15 cellular contexts compared by ENCODE assay signal in the genomic region with DNA sequence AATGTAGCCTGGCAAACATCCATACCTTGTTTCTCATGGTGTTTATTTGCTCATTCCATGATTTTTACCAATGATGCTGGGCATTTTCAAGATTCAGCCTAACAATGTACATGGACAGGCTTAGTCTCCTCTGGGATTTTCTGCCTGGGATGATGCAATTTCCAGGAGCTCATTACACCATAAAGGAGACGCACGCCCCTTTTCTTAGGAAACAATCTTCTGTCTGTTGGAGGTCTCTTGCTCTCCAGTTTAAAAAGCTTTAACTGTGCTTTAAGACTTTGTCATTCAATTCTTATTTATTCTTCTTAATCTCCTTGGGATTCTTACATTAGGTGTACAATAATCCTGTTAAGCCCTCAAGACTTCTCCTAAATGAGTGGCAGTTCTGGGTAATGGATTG.
DNase-seq lines count a peak whose midpoint lies in the region; ATAC-seq and TF ChIP-seq lines count a peak whose summit lies in the region.
"Had no signal": no experiment of that assay in that cellular context is flagged by ENCODE, and none has a peak within 500 bp of the region (broad histone marks: within the 10 kb centered on the region; RNA-seq: fewer than 3 reads in every experiment).

No MANE protein-coding gene starts in this region.

- H4K20me1 ChIP-seq in IMR-90 (ENCODE audit: insufficient read depth, low read length): no peaks in the 10 kb centered on the region

- no peak overlapping the region for H2BK5ac ChIP-seq in IMR-90 (ENCODE audit: low read depth, low read length, poor library complexity, severe bottlenecking)

- no peak overlapping the region for H2AFZ ChIP-seq in IMR-90 (replicated peaks; ENCODE audit: low read length, poor library complexity)

- POLR2A ChIA-PET in IMR-90 (lab: Charles Lee; ENCODE audit: unreplicated experiment): no interaction called here

- peak overlapping the region; percentile 25; the same call in 1 of the 2 replicates for H3K4ac ChIP-seq in IMR-90 (ENCODE audit: low read depth, low read length)

- H4K8ac ChIP-seq in IMR-90 (ENCODE audit: low read depth in 2 of 2, low read length in 2 of 2): peak overlapping the region; percentile 40 to 50; a peak in 1 of 4 replicates

- H3K56ac ChIP-seq in IMR-90 (ENCODE audit: extremely low read depth, insufficient read depth, low read length): no peak overlapping the region

- no peaks in the 10 kb centered on the region for H3K9me3 Mint-ChIP-seq in neural crest cell
- H3K9me3 Mint-ChIP-seq: CD8-positive, alpha-beta T cell; T-cell had no signal

- no peak overlapping the region for H4K91ac ChIP-seq in IMR-90 (ENCODE audit: insufficient read depth, low read depth, low read length)

- no peaks in the 10 kb centered on the region for H3K79me1 ChIP-seq in IMR-90 (ENCODE audit: low read depth in 1 of 2, low read length in 2 of 2)

- peak overlapping the region; percentile 58 for H2BK120ac ChIP-seq in IMR-90 (ENCODE audit: low read depth, low read length)

- H3K23ac ChIP-seq in IMR-90 (ENCODE audit: low read depth, low read length): no peak overlapping the region

- no peak overlapping the region for H3K18ac ChIP-seq in IMR-90 (ENCODE audit: low read depth, low read length)

- peak overlapping the region; percentile 81 for H3K27ac Mint-ChIP-seq in neural crest cell (ENCODE audit: unreplicated experiment)
- H3K27ac Mint-ChIP-seq: activated CD4-positive, alpha-beta T cell treated with anti-CD3 and anti-CD28 coated beads for 36 hours; CD8-positive, alpha-beta T cell; T-cell had no signal

- H3K4me1 ChIP-seq in IMR-90 (ENCODE audit: control insufficient read depth, insufficient read depth, low read length): peaks cover 4% of the 10 kb centered on the region; the same call in 1 of the 2 replicates

- H3K36me3 ChIP-seq in IMR-90 (ENCODE audit: control insufficient read depth, insufficient read depth, low read length): no peaks in the 10 kb centered on the region
- H3K36me3 ChIP-seq: brain microvascular endothelial cell, thoracic aorta had no signal

- TF ChIP-seq RAD21 in IMR-90 (IDR thresholded peaks at IDR 0.05; ENCODE audit: low read length): no peak

- no peak overlapping the region; the same call in 1 of the 2 replicates for H3K14ac ChIP-seq in IMR-90 (replicated peaks; ENCODE audit: low read depth, low read length)

- H2BK15ac ChIP-seq in IMR-90 (ENCODE audit: low read depth, low read length): no peak overlapping the region; the same call in 2 of the 3 replicates

- H3K4me2 ChIP-seq in IMR-90 (ENCODE audit: low read depth, low read length): no peak overlapping the region

- CTCF ChIA-PET in IMR-90 (lab: Yijun Ruan, JAX): no interaction called here

- H3K27ac ChIP-seq in IMR-90 (ENCODE audit: insufficient read depth, low read length): no peak overlapping the region
- H3K27ac ChIP-seq: brain microvascular endothelial cell, thoracic aorta had no signal

- no peak overlapping the region for H2AK9ac ChIP-seq in IMR-90 (replicated peaks; ENCODE audit: low read depth, low read length, poor library complexity)

- no peak overlapping the region for H4K5ac ChIP-seq in IMR-90 (ENCODE audit: low read depth, low read length)

- 50% methylated on average over 2 of the region's 2 CpGs; no CpG with 5 or more reads in 1 of the 2 experiments for WGBS in IMR-90 (ENCODE audit: extremely low coverage in 2 of 2, insufficient read length in 1 of 2), 2 experiments

- H2AK5ac ChIP-seq in IMR-90 (ENCODE audit: low read depth, low read length): no peak overlapping the region

- H3K9ac ChIP-seq in IMR-90 (ENCODE audit: low read depth, low read length): no peak overlapping the region

- H3K9me3 ChIP-seq in IMR-90 (ENCODE audit: control insufficient read depth, insufficient read depth, low read length): no peaks in the 10 kb centered on the region
- H3K9me3 ChIP-seq: thoracic aorta had no signal

- peak overlapping the region; percentile 51; the same call in 1 of the 2 replicates for H2BK20ac ChIP-seq in IMR-90 (ENCODE audit: low read depth, low read length)

- BruUV-seq in IMR-90 (replicated peaks; lab: Mats Ljungman, UMichigan): no TSS peak

- in situ Hi-C loops in IMR-90 (cut with MboI; ENCODE audit: low sequenced_read_pairs): no loop called here

- H3K4me3 ChIP-seq in IMR-90 (ENCODE audit: insufficient read depth, low read depth, low read length): no peak overlapping the region
- H3K4me3 ChIP-seq: thoracic aorta had no signal

- ATAC-seq in IMR-90 (ENCODE audit: low read depth) (peak; percentile 44; the same call in 1 of the 2 replicates), GM21528 (IDR thresholded peaks at IDR 0.05; ENCODE audit: low FRiP score, unreplicated experiment) (no peak), GM18520 (IDR thresholded peaks at IDR 0.05; ENCODE audit: unreplicated experiment) (no peak)
- ATAC-seq: activated CD4-positive, alpha-beta T cell treated with anti-CD3 and anti-CD28 coated beads for 36 hours; CD8-positive, alpha-beta T cell; T-cell had no signal

- DNase-seq in EH (ENCODE audit: low read depth) (peak; percentile 67), IMR-90 (peak; percentile 66), dedifferentiated amniotic fluid mesenchymal stem cell (ENCODE audit: extremely low spot score) (peak; percentile 50), neural crest cell (ENCODE audit: low read depth, low spot score) (no peak), iPS-NIHi11 (ENCODE audit: low spot score) (no peak), NCI-H1436 (lab: John Stamatoyannopoulos, UW) (no peak)
- DNase-seq: activated CD4-positive, alpha-beta T cell treated with anti-CD3 and anti-CD28 coated beads for 36 hours; brain microvascular endothelial cell; CD8-positive, alpha-beta T cell; kidney; NCI-H1694 treated with DMSO at 0.1 percent for 48 hours; T-cell had no signal

- TF ChIP-seq CTCF in IMR-90 (conservative IDR thresholded peaks at IDR 0.05; ENCODE audit: low read depth, low read length): no peak
- no peak for TF ChIP-seq CTCF in neural crest cell (conservative IDR thresholded peaks at IDR 0.05)

- intact Hi-C loops in IMR-90 (cut with micrococcal nuclease): loop anchor here (5.0 kb wide), 1 partner anchor 152 kb away; a partner anchor contains a TSS

- no peak overlapping the region for H3K4me3 Mint-ChIP-seq in neural crest cell
- H3K4me3 Mint-ChIP-seq: activated CD4-positive, alpha-beta T cell treated with anti-CD3 and anti-CD28 coated beads for 36 hours; CD8-positive, alpha-beta T cell; T-cell had no signal

- TF ChIP-seq POLR2A in IMR-90 (IDR thresholded peaks at IDR 0.05; ENCODE audit: low read depth, low read length): no peak

- H3K27me3 ChIP-seq in IMR-90 (ENCODE audit: control insufficient read depth, insufficient read depth, low read length): peaks cover 2% of the 10 kb centered on the region; the same call in 1 of the 2 replicates
- H3K27me3 ChIP-seq: brain microvascular endothelial cell had no signal

- peaks cover 57% of the 10 kb centered on the region for H3K4me1 Mint-ChIP-seq in neural crest cell

- no peaks in the 10 kb centered on the region for H3K9me1 ChIP-seq in IMR-90 (ENCODE audit: insufficient read depth, low read length)

- dilution Hi-C loops in IMR-90 (cut with HindIII; ENCODE audit: low sequenced_read_pairs, unreplicated experiment): no loop called here

- H3K27me3 Mint-ChIP-seq in neural crest cell (ENCODE audit: low read depth): no peaks in the 10 kb centered on the region
- H3K27me3 Mint-ChIP-seq: T-cell had no signal

- H3K36me3 Mint-ChIP-seq in neural crest cell (ENCODE audit: low read depth): no peaks in the 10 kb centered on the region
- H3K36me3 Mint-ChIP-seq: CD8-positive, alpha-beta T cell; T-cell had no signal

TF ChIP-seq in IMR-90, 13 proteins besides CTCF, POLR2A, EP300 and RAD21:
- TF ChIP-seq CEBPB (IDR thresholded peaks at IDR 0.05; ENCODE audit: low read depth, low read length): peak; percentile 91
- no peak for TF ChIP-seq CHD1 (IDR thresholded peaks at IDR 0.05; ENCODE audit: low read depth, low read length)

Comparison
In these comparisons a context has a peak if more than half of its experiments do, and no peak if none do; other contexts are left out.
1. DNase-seq: peak in EH (single experiment), IMR-90 (single experiment) and dedifferentiated amniotic fluid mesenchymal stem cell (single experiment); none in neural crest cell (single experiment), iPS-NIHi11 (single experiment) and NCI-H1436 (single experiment).